ENCODE assay signal across 27 cellular contexts in genomic region chr4:7169134-7169533, GRCh38. TPM values are rescaled to one million over a fixed set of nuclear protein-coding genes. Genes with fewer than 3 reads are reported as not detected.
DNase-seq lines count a peak whose midpoint lies in the region; ATAC-seq and TF ChIP-seq lines count a peak whose summit lies in the region.
"Had no signal": no experiment of that assay in that cellular context is flagged by ENCODE, and none has a peak within 500 bp of the region (broad histone marks: within the 10 kb centered on the region; RNA-seq: fewer than 3 reads in every experiment).

No MANE protein-coding gene starts in this region.

- H3K36me3 Mint-ChIP-seq in activated CD4-positive, alpha-beta T cell treated with anti-CD3 and anti-CD28 coated beads, Interleukin-2, amount 10 ng/mL, durations not matched to agents 24 days and 14 days (ENCODE audit: low read depth) = no peaks in the 10 kb centered on the region
- no peaks in the 10 kb centered on the region for H3K36me3 Mint-ChIP-seq in central memory CD8-positive, alpha-beta T cell (ENCODE audit: insufficient read depth)
- peaks cover 8% of the 10 kb centered on the region for H3K36me3 Mint-ChIP-seq in nephron progenitor cell (ENCODE audit: low read depth)
- H3K36me3 Mint-ChIP-seq: activated naive CD4-positive, alpha-beta T cell treated with anti-CD3 and anti-CD28 coated beads, Interleukin-2, amount 50 U/mL, for 72 hours had no signal

- TF ChIP-seq CTCF in nephron progenitor cell (IDR thresholded peaks at IDR 0.05) (no peak), WERI-Rb-1 (IDR thresholded peaks at IDR 0.05; ENCODE audit: low read depth, low read length) (no peak)

- H3K27me3 ChIP-seq in BLaER1 treated with 17β-estradiol and CSF1 and Interleukin-3, amounts not matched to agents 10 nM and 100 nM = no peaks in the 10 kb centered on the region
- no peaks in the 10 kb centered on the region for H3K27me3 ChIP-seq in WERI-Rb-1 (ENCODE audit: insufficient read depth, low read depth, severe bottlenecking)
- H3K27me3 ChIP-seq: dorsolateral prefrontal cortex, Peyer's patch, upper lobe of left lung had no signal

- no peak overlapping the region for H3K27ac Mint-ChIP-seq in activated CD4-positive, alpha-beta T cell treated with anti-CD3 and anti-CD28 coated beads, Interleukin-2, amount 10 ng/mL, durations not matched to agents 24 days and 14 days
- H3K27ac Mint-ChIP-seq in central memory CD8-positive, alpha-beta T cell (ENCODE audit: low read depth) = no peak overlapping the region
- H3K27ac Mint-ChIP-seq in nephron progenitor cell = no peak overlapping the region

- peak overlapping the region in 2 of 11 experiments; percentile 27 to 57; a peak in 4 of 22 replicates for H3K9ac ChIP-seq in BLaER1 treated with 17β-estradiol and CSF1 and Interleukin-3, amounts not matched to agents 10 nM and 100 nM
- H3K9ac ChIP-seq: GM23248 had no signal

- no peaks in the 10 kb centered on the region for H3K9me3 ChIP-seq in BLaER1 treated with 17β-estradiol and CSF1 and Interleukin-3, amounts not matched to agents 10 nM and 100 nM (replicated peaks in 1 of 11)
- H3K9me3 ChIP-seq in WERI-Rb-1 (ENCODE audit: severe bottlenecking) = no peaks in the 10 kb centered on the region
- H3K9me3 ChIP-seq: Peyer's patch, upper lobe of left lung had no signal

- intact Hi-C loops in activated CD4-positive, alpha-beta T cell treated with anti-CD3 and anti-CD28 coated beads, Interleukin-2, amount 10 ng/mL, durations not matched to agents 24 days and 14 days (cut with micrococcal nuclease) = no loop called here

- peak overlapping the region; percentile 3 for H3K4me3 Mint-ChIP-seq in activated CD4-positive, alpha-beta T cell treated with anti-CD3 and anti-CD28 coated beads, Interleukin-2, amount 10 ng/mL, durations not matched to agents 24 days and 14 days
- peak overlapping the region; percentile 40 for H3K4me3 Mint-ChIP-seq in central memory CD8-positive, alpha-beta T cell
- peak overlapping the region; percentile 6 for H3K4me3 Mint-ChIP-seq in nephron progenitor cell

- DNase-seq in activated CD4-positive, alpha-beta T cell treated with anti-CD3 and anti-CD28 coated beads, Interleukin-2, amount 10 ng/mL, durations not matched to agents 24 days and 14 days = no peak
- DNase-seq in activated CD4-positive, alpha-beta T cell treated with anti-CD3 and anti-CD28 coated beads, Interleukin-2, amount 50 U/mL, for 48 hours = no peak
- DNase-seq in central memory CD8-positive, alpha-beta T cell (ENCODE audit: low spot score in 2 of 2) = no peak
- DNase-seq in nephron progenitor cell (no peak), DMS 273 treated with DMSO at 0.1 percent for 48 hours (lab: John Stamatoyannopoulos, UW) (no peak), WERI-Rb-1 (no peak)
- DNase-seq: activated CD4-positive, alpha-beta T cell treated with anti-CD3 and anti-CD28 coated beads, Interleukin-2, amount 50 U/mL, for 1 hour; activated T-cell treated with anti-CD3 and anti-CD28 coated beads, Interleukin-2, amount 50 U/mL, for 1 hour; AML-193; DMS53; GF-D8; GM23248; kidney glomerular epithelial cell; mammary epithelial cell; MV-4-11; NCI-H1694; NCI-H2171 treated with DMSO at 0.1 percent for 48 hours; NCI-H524 treated with DMSO at 0.1 percent for 48 hours; nucleus accumbens; stimulated activated CD4-positive, alpha-beta T cell treated with anti-CD3 and anti-CD28 coated beads, Interleukin-1b, Interleukin-23, amount 100 ng/mL, for 48 hours had no signal

- H3K27ac ChIP-seq in BLaER1 treated with 17β-estradiol and CSF1 and Interleukin-3, amounts not matched to agents 10 nM and 100 nM = peak overlapping the region in 6 of 11 experiments; percentile 6 to 68 (median 60); a peak in 9 of 22 replicates
- H3K27ac ChIP-seq in WERI-Rb-1 = no peak overlapping the region
- H3K27ac ChIP-seq: dorsolateral prefrontal cortex, GM23248, Peyer's patch, skin epidermis, upper lobe of left lung had no signal

- peak overlapping the region in 1 of 10 experiments; percentile 2; a peak in 1 of 20 replicates for H3K4me3 ChIP-seq in BLaER1 treated with 17β-estradiol and CSF1 and Interleukin-3, amounts not matched to agents 10 nM and 100 nM
- no peak overlapping the region for H3K4me3 ChIP-seq in WERI-Rb-1 (ENCODE audit: low read depth, low read length)
- H3K4me3 ChIP-seq: dorsolateral prefrontal cortex, GM23248, Peyer's patch, skin epidermis, upper lobe of left lung had no signal

- no peaks in the 10 kb centered on the region; a peak in 1 of 22 replicates for H4K20me1 ChIP-seq in BLaER1 treated with 17β-estradiol and CSF1 and Interleukin-3, amounts not matched to agents 10 nM and 100 nM

- H3K9me3 Mint-ChIP-seq in activated CD4-positive, alpha-beta T cell treated with anti-CD3 and anti-CD28 coated beads, Interleukin-2, amount 10 ng/mL, durations not matched to agents 24 days and 14 days = no peaks in the 10 kb centered on the region
- H3K9me3 Mint-ChIP-seq in central memory CD8-positive, alpha-beta T cell = no peaks in the 10 kb centered on the region
- H3K9me3 Mint-ChIP-seq in nephron progenitor cell = peaks cover 13% of the 10 kb centered on the region
- H3K9me3 Mint-ChIP-seq: activated naive CD4-positive, alpha-beta T cell treated with anti-CD3 and anti-CD28 coated beads, Interleukin-2, amount 50 U/mL, for 72 hours had no signal

- no peak for ATAC-seq in central memory CD8-positive, alpha-beta T cell (replicated peaks; ENCODE audit: extremely low read depth, poor library complexity, severe bottlenecking)
- ATAC-seq in GM19452 (IDR thresholded peaks at IDR 0.05; ENCODE audit: unreplicated experiment) = no peak

- H3K4me1 ChIP-seq in BLaER1 treated with 17β-estradiol and CSF1 and Interleukin-3, amounts not matched to agents 10 nM and 100 nM = peaks cover 17 to 96% (median 83%) of the 10 kb centered on the region in 10 experiments
- H3K4me1 ChIP-seq: upper lobe of left lung had no signal

- H3K4me2 ChIP-seq in BLaER1 treated with 17β-estradiol and CSF1 and Interleukin-3, amounts not matched to agents 10 nM and 100 nM = peak overlapping the region; percentile 24 to 89 (median 72)

- H3K27me3 Mint-ChIP-seq in activated CD4-positive, alpha-beta T cell treated with anti-CD3 and anti-CD28 coated beads, Interleukin-2, amount 10 ng/mL, durations not matched to agents 24 days and 14 days = peaks cover 6% of the 10 kb centered on the region
- H3K27me3 Mint-ChIP-seq in central memory CD8-positive, alpha-beta T cell = no peaks in the 10 kb centered on the region
- no peaks in the 10 kb centered on the region for H3K27me3 Mint-ChIP-seq in nephron progenitor cell (ENCODE audit: low read depth, poor library complexity)

- H3K4me1 Mint-ChIP-seq in activated CD4-positive, alpha-beta T cell treated with anti-CD3 and anti-CD28 coated beads, Interleukin-2, amount 10 ng/mL, durations not matched to agents 24 days and 14 days = peaks cover 6% of the 10 kb centered on the region
- H3K4me1 Mint-ChIP-seq in central memory CD8-positive, alpha-beta T cell = peaks cover 9% of the 10 kb centered on the region
- peaks cover 65% of the 10 kb centered on the region for H3K4me1 Mint-ChIP-seq in nephron progenitor cell

- H3K36me3 ChIP-seq in BLaER1 treated with 17β-estradiol and CSF1 and Interleukin-3, amounts not matched to agents 10 nM and 100 nM = no peaks in the 10 kb centered on the region
- no peaks in the 10 kb centered on the region for H3K36me3 ChIP-seq in WERI-Rb-1
- H3K36me3 ChIP-seq: Peyer's patch, upper lobe of left lung had no signal

RNA-seq across cellular contexts. Expression of gene SORCS2, which starts 23.2 kb away (rescaled TPM):
- 0.05 TPM in 1 of 2 replicates, not detected in the other for total RNA-seq in activated CD4-positive, alpha-beta T cell treated with anti-CD3 and anti-CD28 coated beads, Interleukin-2, amount 10 ng/mL, durations not matched to agents 24 days and 14 days
